In genomic region chr5:64417390-64417789, GRCh38 we compare ENCODE assay signal across 1 cellular context.
TF ChIP-seq lines count a peak whose summit lies in the region.

No MANE protein-coding gene starts in this region.

TF ChIP-seq in GM12878, 131 proteins besides CTCF, POLR2A, EP300 and RAD21:
- no peak for TF ChIP-seq NKRF (conservative IDR thresholded peaks at IDR 0.05)
- TF ChIP-seq, protein P1, sequence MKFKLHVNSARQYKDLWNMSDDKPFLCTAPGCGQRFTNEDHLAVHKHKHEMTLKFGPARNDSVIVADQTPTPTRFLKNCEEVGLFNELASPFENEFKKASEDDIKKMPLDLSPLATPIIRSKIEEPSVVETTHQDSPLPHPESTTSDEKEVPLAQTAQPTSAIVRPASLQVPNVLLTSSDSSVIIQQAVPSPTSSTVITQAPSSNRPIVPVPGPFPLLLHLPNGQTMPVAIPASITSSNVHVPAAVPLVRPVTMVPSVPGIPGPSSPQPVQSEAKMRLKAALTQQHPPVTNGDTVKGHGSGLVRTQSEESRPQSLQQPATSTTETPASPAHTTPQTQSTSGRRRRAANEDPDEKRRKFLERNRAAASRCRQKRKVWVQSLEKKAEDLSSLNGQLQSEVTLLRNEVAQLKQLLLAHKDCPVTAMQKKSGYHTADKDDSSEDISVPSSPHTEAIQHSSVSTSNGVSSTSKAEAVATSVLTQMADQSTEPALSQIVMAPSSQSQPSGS (IDR thresholded peaks at IDR 0.05; ENCODE audit: low read length), result no peak
- TF ChIP-seq NR2C2 (IDR thresholded peaks at IDR 0.05; ENCODE audit: borderline replicate concordance, control insufficient read depth, insufficient read length, low read depth), result no peak
- no peak for TF ChIP-seq ZSCAN29 (IDR thresholded peaks at IDR 0.05)
- TF ChIP-seq HSF1 (IDR thresholded peaks at IDR 0.05; ENCODE audit: low read depth, low read length), result no peak
- TF ChIP-seq IKZF2 (IDR thresholded peaks at IDR 0.05), result no peak
